In genomic region chr1:153734380-153735089, GRCh38 we compare ENCODE assay signal across 12 cellular contexts. TPM values are rescaled to one million over a fixed set of nuclear protein-coding genes. Genes with fewer than 3 reads are reported as not detected.
A peak's percentile ranks its signal among the peaks of the same experiment; 100 is the strongest.
DNase-seq lines count a peak whose midpoint lies in the region; ATAC-seq and TF ChIP-seq lines count a peak whose summit lies in the region.
"Had no signal": no experiment of that assay in that cellular context is flagged by ENCODE, and none has a peak within 500 bp of the region (broad histone marks: within the 10 kb centered on the region; RNA-seq: fewer than 3 reads in every experiment).

No MANE protein-coding gene starts in this region.

- H3K4me3 ChIP-seq in BLaER1 treated with 17β-estradiol and CSF1 and Interleukin-3, amounts not matched to agents 10 nM and 100 nM: no peak overlapping the region
- no peak overlapping the region for H3K4me3 ChIP-seq in adipocyte (ENCODE audit: low read length)
- H3K4me3 ChIP-seq: smooth muscle cell had no signal

- H3K4me1 Mint-ChIP-seq in HFFc6 (ENCODE audit: low read depth) (peaks cover 23% of the 10 kb centered on the region), nephron progenitor cell (peaks cover 39% of the 10 kb centered on the region)

- no peaks in the 10 kb centered on the region for H3K27me3 ChIP-seq in BLaER1 treated with 17β-estradiol and CSF1 and Interleukin-3, amounts not matched to agents 10 nM and 100 nM
- no peaks in the 10 kb centered on the region for H3K27me3 ChIP-seq in adipocyte (replicated peaks; ENCODE audit: control insufficient read depth, insufficient read depth, low read length)

- H3K27ac Mint-ChIP-seq in HFFc6 (peak overlapping the region; percentile 9; the same call in 1 of the 2 replicates), nephron progenitor cell (peak overlapping the region; percentile 97)

- H4K20me1 ChIP-seq in BLaER1 treated with 17β-estradiol and CSF1 and Interleukin-3, amounts not matched to agents 10 nM and 100 nM: no peaks in the 10 kb centered on the region; a peak in 2 of 22 replicates

- H3K4me1 ChIP-seq in BLaER1 treated with 17β-estradiol and CSF1 and Interleukin-3, amounts not matched to agents 10 nM and 100 nM: peaks cover 18 to 58% (median 48%) of the 10 kb centered on the region in 10 experiments
- H3K4me1 ChIP-seq in adipocyte (ENCODE audit: control insufficient read depth, insufficient read depth, low read length): peaks cover 28% of the 10 kb centered on the region

- no peak for ATAC-seq in HG02938 (IDR thresholded peaks at IDR 0.05; ENCODE audit: unreplicated experiment)
- ATAC-seq: HCT116 had no signal

- H3K9me3 ChIP-seq in BLaER1 treated with 17β-estradiol and CSF1 and Interleukin-3, amounts not matched to agents 10 nM and 100 nM (replicated peaks in 1 of 11): no peaks in the 10 kb centered on the region
- H3K9me3 ChIP-seq in adipocyte (ENCODE audit: control insufficient read depth, low read length): no peaks in the 10 kb centered on the region

- H3K36me3 Mint-ChIP-seq in HFFc6 (ENCODE audit: low read depth) (peaks cover 16% of the 10 kb centered on the region), nephron progenitor cell (ENCODE audit: low read depth) (peaks cover 51% of the 10 kb centered on the region)

- TF ChIP-seq CTCF in HFFc6 (IDR thresholded peaks at IDR 0.05) (no peak), nephron progenitor cell (IDR thresholded peaks at IDR 0.05) (no peak)

- H3K4me2 ChIP-seq in BLaER1 treated with 17β-estradiol and CSF1 and Interleukin-3, amounts not matched to agents 10 nM and 100 nM: peak overlapping the region in 10 of 11 experiments; percentile 2 to 86 (median 56); a peak in 17 of 22 replicates
- H3K4me2 ChIP-seq: smooth muscle cell had no signal

- peak overlapping the region in 9 of 11 experiments; percentile 14 to 51 (median 35); a peak in 13 of 22 replicates for H3K9ac ChIP-seq in BLaER1 treated with 17β-estradiol and CSF1 and Interleukin-3, amounts not matched to agents 10 nM and 100 nM
- H3K9ac ChIP-seq in adipocyte (ENCODE audit: low read length): peak overlapping the region; percentile 16

- H3K27me3 Mint-ChIP-seq in HFFc6 (ENCODE audit: insufficient read depth) (no peaks in the 10 kb centered on the region), nephron progenitor cell (ENCODE audit: low read depth, poor library complexity) (no peaks in the 10 kb centered on the region)

- H3K9me3 Mint-ChIP-seq in HFFc6: no peaks in the 10 kb centered on the region
- no peaks in the 10 kb centered on the region for H3K9me3 Mint-ChIP-seq in nephron progenitor cell

- DNase-seq in HFFc6 (no peak), adipocyte (ENCODE audit: low read depth) (no peak), nephron progenitor cell (no peak), islet precursor cell (no peak)
- DNase-seq in activated effector memory CD4-positive, alpha-beta T cell treated with Interleukin-2 at 50 U/mL for 16 hours: no peak
- no peak for DNase-seq in activated CD8-positive, alpha-beta memory T cell treated with anti-CD3 and anti-CD28 coated beads, Interleukin-2, amount 50 U/mL, for 48 hours
- DNase-seq: C1 segment of cervical spinal cord, Kasumi-1 had no signal

- peaks cover 0 to 72% (median 40%) of the 10 kb centered on the region in 11 experiments; a peak in 21 of 22 replicates for H3K36me3 ChIP-seq in BLaER1 treated with 17β-estradiol and CSF1 and Interleukin-3, amounts not matched to agents 10 nM and 100 nM
- no peaks in the 10 kb centered on the region for H3K36me3 ChIP-seq in adipocyte (ENCODE audit: control insufficient read depth, insufficient read depth, low read length, severe bottlenecking)

- H3K4me3 Mint-ChIP-seq in HFFc6 (no peak overlapping the region), nephron progenitor cell (peak overlapping the region; percentile 31)

- peak overlapping the region in 10 of 11 experiments; percentile 11 to 80 (median 61); a peak in 15 of 22 replicates for H3K27ac ChIP-seq in BLaER1 treated with 17β-estradiol and CSF1 and Interleukin-3, amounts not matched to agents 10 nM and 100 nM

RNA-seq across cellular contexts. Expression of gene INTS3, which starts 6.7 kb away (rescaled TPM):
- total RNA-seq in HFFc6 (2021; fragmentation: NEBNext Ultra II Directional; extraction: Animal tissue kit (Norgen Biotek cat#: 25700)): 10 to 100 TPM; 33.6 to 43.8 (median 36.4) TPM

RNA-seq across cellular contexts. Expression of gene SLC27A3, which starts 40.7 kb away (rescaled TPM):
- total RNA-seq in HFFc6 (2021; fragmentation: NEBNext Ultra II Directional; extraction: Animal tissue kit (Norgen Biotek cat#: 25700)): 1 to 10 TPM; 5.0 to 7.0 (median 6.1) TPM

RNA-seq across cellular contexts. Expression of gene NPR1, which starts 56.0 kb away (rescaled TPM):
- total RNA-seq in HFFc6 (2021; fragmentation: NEBNext Ultra II Directional; extraction: Animal tissue kit (Norgen Biotek cat#: 25700)): under 1 TPM in 1 of 6 experiments, not detected in 5; 0.05 TPM
